ENCODE assay signal across 2 cellular contexts in the genomic region with DNA sequence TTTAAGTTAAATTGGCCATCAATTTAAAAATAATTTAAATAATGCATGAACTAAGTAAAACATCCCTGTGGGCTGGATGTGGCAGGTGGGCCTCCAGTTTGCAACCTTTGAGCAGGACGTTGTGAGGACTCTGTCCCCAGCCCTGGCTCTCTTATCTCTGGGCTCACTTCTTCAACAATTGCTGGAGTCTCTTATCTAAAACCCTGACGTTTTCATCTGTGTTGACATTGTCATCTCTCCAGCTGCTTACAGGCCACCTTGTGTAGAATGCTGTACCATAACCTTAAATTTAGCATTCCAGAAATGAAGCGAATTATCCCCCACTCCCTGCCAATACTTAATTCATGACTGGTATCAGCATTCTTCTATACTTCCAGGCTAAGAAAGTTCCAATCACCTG.
A peak's percentile ranks its signal among the peaks of the same experiment; 100 is the strongest.
TF ChIP-seq lines count a peak whose summit lies in the region.

No MANE protein-coding gene starts in this region.

TF ChIP-seq in HepG2, 621 proteins besides CTCF, POLR2A, EP300 and RAD21 (continues in another document):
- TF ChIP-seq GATA4 (IDR thresholded peaks at IDR 0.05; ENCODE audit: borderline replicate concordance, low read depth) (peak; percentile 97), ASH2L (IDR thresholded peaks at IDR 0.05; ENCODE audit: insufficient read length, low read depth, low read length) (peak; percentile 49), SRSF9 (IDR thresholded peaks at IDR 0.05; ENCODE audit: borderline replicate concordance, insufficient read depth, low read depth, low read length, poor library complexity, severe bottlenecking) (no peak), FOXK1 (CRISPR knock-in tag; IDR thresholded peaks at IDR 0.05; ENCODE audit: borderline replicate concordance, low read depth) (peak; percentile 13; the same call in 1 of the 2 replicates), FOSL2 (CRISPR knock-in tag; IDR thresholded peaks at IDR 0.05) (0 out of 2 replicates have a peak, but pooled peaks have one; percentile 19), NKX3-1 (CRISPR knock-in tag; IDR thresholded peaks at IDR 0.05) (0 out of 2 replicates have a peak, but pooled peaks have one; percentile 61)
- TF ChIP-seq, protein P1, sequence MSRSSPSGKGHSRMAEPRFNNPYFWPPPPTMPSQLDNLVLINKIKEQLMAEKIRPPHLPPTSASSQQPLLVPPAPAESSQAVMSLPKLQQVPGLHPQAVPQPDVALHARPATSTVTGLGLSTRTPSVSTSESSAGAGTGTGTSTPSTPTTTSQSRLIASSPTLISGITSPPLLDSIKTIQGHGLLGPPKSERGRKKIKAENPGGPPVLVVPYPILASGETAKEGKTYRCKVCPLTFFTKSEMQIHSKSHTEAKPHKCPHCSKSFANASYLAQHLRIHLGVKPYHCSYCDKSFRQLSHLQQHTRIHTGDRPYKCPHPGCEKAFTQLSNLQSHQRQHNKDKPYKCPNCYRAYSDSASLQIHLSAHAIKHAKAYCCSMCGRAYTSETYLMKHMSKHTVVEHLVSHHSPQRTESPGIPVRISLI (CRISPR knock-in tag; IDR thresholded peaks at IDR 0.05; ENCODE audit: borderline replicate concordance): 0 out of 2 replicates have a peak, but pooled peaks have one; percentile 16
- TF ChIP-seq, protein P2, sequence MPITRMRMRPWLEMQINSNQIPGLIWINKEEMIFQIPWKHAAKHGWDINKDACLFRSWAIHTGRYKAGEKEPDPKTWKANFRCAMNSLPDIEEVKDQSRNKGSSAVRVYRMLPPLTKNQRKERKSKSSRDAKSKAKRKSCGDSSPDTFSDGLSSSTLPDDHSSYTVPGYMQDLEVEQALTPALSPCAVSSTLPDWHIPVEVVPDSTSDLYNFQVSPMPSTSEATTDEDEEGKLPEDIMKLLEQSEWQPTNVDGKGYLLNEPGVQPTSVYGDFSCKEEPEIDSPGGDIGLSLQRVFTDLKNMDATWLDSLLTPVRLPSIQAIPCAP (CRISPR knock-in tag; IDR thresholded peaks at IDR 0.05; ENCODE audit: low read depth): no peak
- TF ChIP-seq, protein P3, sequence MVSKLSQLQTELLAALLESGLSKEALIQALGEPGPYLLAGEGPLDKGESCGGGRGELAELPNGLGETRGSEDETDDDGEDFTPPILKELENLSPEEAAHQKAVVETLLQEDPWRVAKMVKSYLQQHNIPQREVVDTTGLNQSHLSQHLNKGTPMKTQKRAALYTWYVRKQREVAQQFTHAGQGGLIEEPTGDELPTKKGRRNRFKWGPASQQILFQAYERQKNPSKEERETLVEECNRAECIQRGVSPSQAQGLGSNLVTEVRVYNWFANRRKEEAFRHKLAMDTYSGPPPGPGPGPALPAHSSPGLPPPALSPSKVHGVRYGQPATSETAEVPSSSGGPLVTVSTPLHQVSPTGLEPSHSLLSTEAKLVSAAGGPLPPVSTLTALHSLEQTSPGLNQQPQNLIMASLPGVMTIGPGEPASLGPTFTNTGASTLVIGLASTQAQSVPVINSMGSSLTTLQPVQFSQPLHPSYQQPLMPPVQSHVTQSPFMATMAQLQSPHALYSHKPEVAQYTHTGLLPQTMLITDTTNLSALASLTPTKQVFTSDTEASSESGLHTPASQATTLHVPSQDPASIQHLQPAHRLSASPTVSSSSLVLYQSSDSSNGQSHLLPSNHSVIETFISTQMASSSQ (IDR thresholded peaks at IDR 0.05; ENCODE audit: low read depth): peak; percentile 41; the same call in 1 of the 2 replicates
- TF ChIP-seq, protein P3 (CRISPR knock-in tag; IDR thresholded peaks at IDR 0.05; ENCODE audit: borderline replicate concordance): 0 out of 2 replicates have a peak, but pooled peaks have one; percentile 15
- TF ChIP-seq, protein P4, sequence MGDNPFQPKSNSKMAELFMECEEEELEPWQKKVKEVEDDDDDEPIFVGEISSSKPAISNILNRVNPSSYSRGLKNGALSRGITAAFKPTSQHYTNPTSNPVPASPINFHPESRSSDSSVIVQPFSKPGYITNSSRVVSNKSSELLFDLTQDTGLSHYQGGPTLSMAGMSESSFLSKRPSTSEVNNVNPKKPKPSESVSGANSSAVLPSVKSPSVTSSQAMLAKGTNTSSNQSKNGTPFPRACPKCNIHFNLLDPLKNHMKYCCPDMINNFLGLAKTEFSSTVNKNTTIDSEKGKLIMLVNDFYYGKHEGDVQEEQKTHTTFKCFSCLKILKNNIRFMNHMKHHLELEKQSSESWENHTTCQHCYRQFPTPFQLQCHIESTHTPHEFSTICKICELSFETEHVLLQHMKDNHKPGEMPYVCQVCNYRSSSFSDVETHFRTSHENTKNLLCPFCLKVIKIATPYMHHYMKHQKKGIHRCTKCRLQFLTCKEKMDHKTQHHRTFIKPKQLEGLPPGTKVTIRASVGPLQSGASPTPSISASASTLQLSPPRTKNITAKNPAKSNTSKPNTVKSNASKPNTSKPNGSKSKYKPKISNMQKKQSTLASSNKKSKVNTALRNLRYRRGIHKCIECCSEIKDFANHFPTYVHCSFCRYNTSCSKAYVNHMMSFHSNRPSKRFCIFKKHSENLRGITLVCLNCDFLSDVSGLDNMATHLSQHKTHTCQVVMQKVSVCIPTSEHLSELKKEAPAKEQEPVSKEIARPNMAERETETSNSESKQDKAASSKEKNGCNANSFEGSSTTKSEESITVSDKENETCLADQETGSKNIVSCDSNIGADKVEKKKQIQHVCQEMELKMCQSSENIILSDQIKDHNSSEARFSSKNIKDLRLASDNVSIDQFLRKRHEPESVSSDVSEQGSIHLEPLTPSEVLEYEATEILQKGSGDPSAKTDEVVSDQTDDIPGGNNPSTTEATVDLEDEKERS (CRISPR knock-in tag; IDR thresholded peaks at IDR 0.05): 0 out of 2 replicates have a peak, but pooled peaks have one; percentile 49

TF ChIP-seq in K562, 482 proteins besides CTCF, POLR2A, EP300 and RAD21 (continues in another document):
- TF ChIP-seq ATF1 (CRISPR knock-in tag; IDR thresholded peaks at IDR 0.05) (no peak), ATF1 (tag; IDR thresholded peaks at IDR 0.05) (peak; percentile 85), NR2C2 (CRISPR knock-in tag; IDR thresholded peaks at IDR 0.05) (no peak), NR2C2 (tag; IDR thresholded peaks at IDR 0.05) (no peak), ZNF197 (CRISPR knock-in tag; IDR thresholded peaks at IDR 0.05; ENCODE audit: low read depth) (no peak), ZNF75A (CRISPR knock-in tag; IDR thresholded peaks at IDR 0.05) (no peak), HNRNPK (IDR thresholded peaks at IDR 0.05; ENCODE audit: low read depth, low read length, poor library complexity, severe bottlenecking) (no peak), PPARD (CRISPR knock-in tag; IDR thresholded peaks at IDR 0.05) (no peak), ADNP (tag; IDR thresholded peaks at IDR 0.05) (no peak), ATF7 (IDR thresholded peaks at IDR 0.05) (peak; percentile 32; the same call in 1 of the 2 replicates), FOXA3 (CRISPR knock-in tag; conservative IDR thresholded peaks at IDR 0.05 in 1 of 2, IDR thresholded peaks at IDR 0.05 in 1 of 2) (peak; percentile 82 to 95; a peak in 3 of 4 replicates), ZKSCAN1 (IDR thresholded peaks at IDR 0.05; ENCODE audit: low read depth, low read length) (no peak), FOS (IDR thresholded peaks at IDR 0.05; ENCODE audit: extremely low read depth, insufficient read length) (no peak), TAL1 (IDR thresholded peaks at IDR 0.05) (peak; percentile 69), CBFA2T3 (IDR thresholded peaks at IDR 0.05) (peak; percentile 82), SMARCA4 (IDR thresholded peaks at IDR 0.05) (peak; percentile 76), PHF21A (IDR thresholded peaks at IDR 0.05; ENCODE audit: borderline replicate concordance, low read depth) (no peak), GATAD2B (IDR thresholded peaks at IDR 0.05; ENCODE audit: borderline replicate concordance) (no peak), DPF2 (IDR thresholded peaks at IDR 0.05) (peak; percentile 83), NR2C1 (IDR thresholded peaks at IDR 0.05) (no peak), NR2C1 (tag; IDR thresholded peaks at IDR 0.05) (no peak), RCOR1 (IDR thresholded peaks at IDR 0.05; ENCODE audit: borderline replicate concordance in 1 of 2, low read depth in 2 of 2, low read length in 2 of 2) (peak in 1 of 2 experiments; percentile 65; a peak in 1 of 4 replicates), U2AF1 (optimal IDR thresholded peaks at IDR 0.05; ENCODE audit: low read depth, low read length) (no peak), BRCA1 (IDR thresholded peaks at IDR 0.05) (no peak), BRCA1 (CRISPR knock-in tag; IDR thresholded peaks at IDR 0.05) (no peak), ZNF217 (CRISPR knock-in tag; IDR thresholded peaks at IDR 0.05) (no peak), FOXK1 (CRISPR knock-in tag; IDR thresholded peaks at IDR 0.05; ENCODE audit: borderline replicate concordance) (no peak), FIP1L1 (IDR thresholded peaks at IDR 0.05; ENCODE audit: low read depth, low read length, poor library complexity, severe bottlenecking) (no peak), ZSCAN32 (CRISPR knock-in tag; IDR thresholded peaks at IDR 0.05) (no peak)
- TF ChIP-seq, protein P5, sequence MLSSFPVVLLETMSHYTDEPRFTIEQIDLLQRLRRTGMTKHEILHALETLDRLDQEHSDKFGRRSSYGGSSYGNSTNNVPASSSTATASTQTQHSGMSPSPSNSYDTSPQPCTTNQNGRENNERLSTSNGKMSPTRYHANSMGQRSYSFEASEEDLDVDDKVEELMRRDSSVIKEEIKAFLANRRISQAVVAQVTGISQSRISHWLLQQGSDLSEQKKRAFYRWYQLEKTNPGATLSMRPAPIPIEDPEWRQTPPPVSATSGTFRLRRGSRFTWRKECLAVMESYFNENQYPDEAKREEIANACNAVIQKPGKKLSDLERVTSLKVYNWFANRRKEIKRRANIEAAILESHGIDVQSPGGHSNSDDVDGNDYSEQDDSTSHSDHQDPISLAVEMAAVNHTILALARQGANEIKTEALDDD (IDR thresholded peaks at IDR 0.05): no peak
- TF ChIP-seq, protein P6, sequence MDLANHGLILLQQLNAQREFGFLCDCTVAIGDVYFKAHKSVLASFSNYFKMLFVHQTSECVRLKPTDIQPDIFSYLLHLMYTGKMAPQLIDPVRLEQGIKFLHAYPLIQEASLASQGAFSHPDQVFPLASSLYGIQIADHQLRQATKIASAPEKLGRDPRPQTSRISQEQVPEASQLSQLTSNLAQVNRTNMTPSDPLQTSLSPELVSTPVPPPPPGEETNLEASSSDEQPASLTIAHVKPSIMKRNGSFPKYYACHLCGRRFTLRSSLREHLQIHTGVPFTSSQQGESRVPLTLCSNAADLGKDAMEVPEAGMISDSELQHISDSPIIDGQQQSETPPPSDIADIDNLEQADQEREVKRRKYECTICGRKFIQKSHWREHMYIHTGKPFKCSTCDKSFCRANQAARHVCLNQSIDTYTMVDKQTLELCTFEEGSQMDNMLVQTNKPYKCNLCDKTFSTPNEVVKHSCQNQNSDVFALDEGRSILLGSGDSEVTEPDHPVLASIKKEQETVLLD (IDR thresholded peaks at IDR 0.05): no peak
- TF ChIP-seq, protein P7, sequence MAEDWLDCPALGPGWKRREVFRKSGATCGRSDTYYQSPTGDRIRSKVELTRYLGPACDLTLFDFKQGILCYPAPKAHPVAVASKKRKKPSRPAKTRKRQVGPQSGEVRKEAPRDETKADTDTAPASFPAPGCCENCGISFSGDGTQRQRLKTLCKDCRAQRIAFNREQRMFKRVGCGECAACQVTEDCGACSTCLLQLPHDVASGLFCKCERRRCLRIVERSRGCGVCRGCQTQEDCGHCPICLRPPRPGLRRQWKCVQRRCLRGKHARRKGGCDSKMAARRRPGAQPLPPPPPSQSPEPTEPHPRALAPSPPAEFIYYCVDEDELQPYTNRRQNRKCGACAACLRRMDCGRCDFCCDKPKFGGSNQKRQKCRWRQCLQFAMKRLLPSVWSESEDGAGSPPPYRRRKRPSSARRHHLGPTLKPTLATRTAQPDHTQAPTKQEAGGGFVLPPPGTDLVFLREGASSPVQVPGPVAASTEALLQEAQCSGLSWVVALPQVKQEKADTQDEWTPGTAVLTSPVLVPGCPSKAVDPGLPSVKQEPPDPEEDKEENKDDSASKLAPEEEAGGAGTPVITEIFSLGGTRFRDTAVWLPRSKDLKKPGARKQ (CRISPR knock-in tag; IDR thresholded peaks at IDR 0.05): no peak
- TF ChIP-seq, protein P8, sequence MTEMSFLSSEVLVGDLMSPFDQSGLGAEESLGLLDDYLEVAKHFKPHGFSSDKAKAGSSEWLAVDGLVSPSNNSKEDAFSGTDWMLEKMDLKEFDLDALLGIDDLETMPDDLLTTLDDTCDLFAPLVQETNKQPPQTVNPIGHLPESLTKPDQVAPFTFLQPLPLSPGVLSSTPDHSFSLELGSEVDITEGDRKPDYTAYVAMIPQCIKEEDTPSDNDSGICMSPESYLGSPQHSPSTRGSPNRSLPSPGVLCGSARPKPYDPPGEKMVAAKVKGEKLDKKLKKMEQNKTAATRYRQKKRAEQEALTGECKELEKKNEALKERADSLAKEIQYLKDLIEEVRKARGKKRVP (CRISPR knock-in tag; IDR thresholded peaks at IDR 0.05): no peak
- TF ChIP-seq, protein P9, sequence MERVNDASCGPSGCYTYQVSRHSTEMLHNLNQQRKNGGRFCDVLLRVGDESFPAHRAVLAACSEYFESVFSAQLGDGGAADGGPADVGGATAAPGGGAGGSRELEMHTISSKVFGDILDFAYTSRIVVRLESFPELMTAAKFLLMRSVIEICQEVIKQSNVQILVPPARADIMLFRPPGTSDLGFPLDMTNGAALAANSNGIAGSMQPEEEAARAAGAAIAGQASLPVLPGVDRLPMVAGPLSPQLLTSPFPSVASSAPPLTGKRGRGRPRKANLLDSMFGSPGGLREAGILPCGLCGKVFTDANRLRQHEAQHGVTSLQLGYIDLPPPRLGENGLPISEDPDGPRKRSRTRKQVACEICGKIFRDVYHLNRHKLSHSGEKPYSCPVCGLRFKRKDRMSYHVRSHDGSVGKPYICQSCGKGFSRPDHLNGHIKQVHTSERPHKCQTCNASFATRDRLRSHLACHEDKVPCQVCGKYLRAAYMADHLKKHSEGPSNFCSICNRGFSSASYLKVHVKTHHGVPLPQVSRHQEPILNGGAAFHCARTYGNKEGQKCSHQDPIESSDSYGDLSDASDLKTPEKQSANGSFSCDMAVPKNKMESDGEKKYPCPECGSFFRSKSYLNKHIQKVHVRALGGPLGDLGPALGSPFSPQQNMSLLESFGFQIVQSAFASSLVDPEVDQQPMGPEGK (CRISPR knock-in tag; IDR thresholded peaks at IDR 0.05; ENCODE audit: borderline replicate concordance): no peak
- TF ChIP-seq, protein P10, sequence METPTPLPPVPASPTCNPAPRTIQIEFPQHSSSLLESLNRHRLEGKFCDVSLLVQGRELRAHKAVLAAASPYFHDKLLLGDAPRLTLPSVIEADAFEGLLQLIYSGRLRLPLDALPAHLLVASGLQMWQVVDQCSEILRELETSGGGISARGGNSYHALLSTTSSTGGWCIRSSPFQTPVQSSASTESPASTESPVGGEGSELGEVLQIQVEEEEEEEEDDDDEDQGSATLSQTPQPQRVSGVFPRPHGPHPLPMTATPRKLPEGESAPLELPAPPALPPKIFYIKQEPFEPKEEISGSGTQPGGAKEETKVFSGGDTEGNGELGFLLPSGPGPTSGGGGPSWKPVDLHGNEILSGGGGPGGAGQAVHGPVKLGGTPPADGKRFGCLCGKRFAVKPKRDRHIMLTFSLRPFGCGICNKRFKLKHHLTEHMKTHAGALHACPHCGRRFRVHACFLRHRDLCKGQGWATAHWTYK (CRISPR knock-in tag; IDR thresholded peaks at IDR 0.05): no peak
